20 cellular contexts compared by ENCODE assay signal in the genomic region with DNA sequence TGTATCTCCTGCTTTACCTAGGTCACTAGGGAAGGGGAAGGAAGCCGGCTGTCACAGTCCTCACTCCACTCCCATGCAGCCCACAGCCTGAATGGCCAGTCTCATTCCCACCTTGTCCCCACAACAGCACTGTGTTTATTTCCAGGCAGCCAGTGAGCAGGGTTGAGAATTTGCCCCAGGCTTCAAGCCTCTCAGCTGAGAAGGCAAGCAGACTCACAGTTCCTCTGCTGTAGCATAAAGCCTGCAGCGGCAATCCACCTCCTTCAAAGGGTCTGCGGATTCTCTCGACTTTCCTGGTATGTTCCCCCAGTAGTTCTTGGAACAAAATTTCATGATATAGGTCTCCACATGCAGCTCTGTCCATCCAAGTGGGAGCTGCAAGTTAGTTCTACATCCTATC.
"Had no signal": no experiment of that assay in that cellular context is flagged by ENCODE, and none has a peak within 500 bp of the region (broad histone marks: within the 10 kb centered on the region; RNA-seq: fewer than 3 reads in every experiment).

No MANE protein-coding gene starts in this region.

- H3K27me3 Mint-ChIP-seq: activated CD4-positive, alpha-beta T cell treated with anti-CD3 and anti-CD28 coated beads, Interleukin-2, amount 10 ng/mL, durations not matched to agents 7 days and 5 days; activated CD8-positive, alpha-beta T cell treated with anti-CD3 and anti-CD28 coated beads for 36 hours; activated T-helper 17 cell treated with anti-CD3 and anti-CD28 coated beads, Interleukin-2, amount 50 U/mL, for 72 hours; dendritic cell treated with granulocyte-macrophage colony-stimulating factor and Interleukin-4, amounts not matched to agents 40 ng/mL and 50 ng/mL, for 4 days; memory B cell had no signal

- H3K4me1 Mint-ChIP-seq: activated CD4-positive, alpha-beta T cell treated with anti-CD3 and anti-CD28 coated beads, Interleukin-2, amount 10 ng/mL, durations not matched to agents 7 days and 5 days; activated T-helper 17 cell treated with anti-CD3 and anti-CD28 coated beads, Interleukin-2, amount 50 U/mL, for 72 hours; memory B cell had no signal

- H3K4me3 ChIP-seq: adrenal gland, ascending aorta, hepatocyte, mucosa of descending colon, upper lobe of right lung had no signal

- H3K4me2 ChIP-seq: hepatocyte had no signal

- H3K27me3 ChIP-seq: adrenal gland, ascending aorta, brain microvascular endothelial cell, hepatocyte, upper lobe of right lung had no signal

- H2AFZ ChIP-seq: hepatocyte had no signal

- DNase-seq: activated CD4-positive, alpha-beta T cell treated with anti-CD3 and anti-CD28 coated beads, Interleukin-2, amount 10 ng/mL, durations not matched to agents 7 days and 5 days; activated CD8-positive, alpha-beta T cell treated with anti-CD3 and anti-CD28 coated beads for 36 hours; adrenal gland; brain microvascular endothelial cell; caudate nucleus; effector memory CD4-positive, alpha-beta T cell; glutamatergic neuron; left cardiac atrium; mucosa of descending colon; nephron progenitor cell; occipital lobe; stimulated activated CD4-positive, alpha-beta T cell treated with anti-CD3 and anti-CD28 coated beads, Interleukin-4, amount 100 ng/mL, for 24 hours; stimulated activated naive CD8-positive, alpha-beta T cell treated with anti-CD3 and anti-CD28 coated beads, Interleukin-15, Interleukin-2, amounts not matched to agents 100 U/mL and 50 U/mL, for 24 hours; upper lobe of right lung had no signal

- H3K9me3 ChIP-seq: ascending aorta, mucosa of descending colon, upper lobe of right lung had no signal

- H3K36me3 ChIP-seq: adrenal gland, ascending aorta, brain microvascular endothelial cell, upper lobe of right lung had no signal

- H3K9me3 Mint-ChIP-seq: activated CD4-positive, alpha-beta T cell treated with anti-CD3 and anti-CD28 coated beads, Interleukin-2, amount 10 ng/mL, durations not matched to agents 7 days and 5 days; activated CD8-positive, alpha-beta T cell treated with anti-CD3 and anti-CD28 coated beads for 36 hours; activated T-helper 17 cell treated with anti-CD3 and anti-CD28 coated beads, Interleukin-2, amount 50 U/mL, for 72 hours; dendritic cell treated with granulocyte-macrophage colony-stimulating factor and Interleukin-4, amounts not matched to agents 40 ng/mL and 50 ng/mL, for 4 days; nephron progenitor cell had no signal

- H3K36me3 Mint-ChIP-seq: activated naive CD4-positive, alpha-beta T cell treated with anti-CD3 and anti-CD28 coated beads, Interleukin-2, amount 50 U/mL, for 72 hours; memory B cell had no signal

- H3K4me3 Mint-ChIP-seq: activated CD4-positive, alpha-beta T cell treated with anti-CD3 and anti-CD28 coated beads, Interleukin-2, amount 10 ng/mL, durations not matched to agents 7 days and 5 days; activated CD8-positive, alpha-beta T cell treated with anti-CD3 and anti-CD28 coated beads for 36 hours; activated T-helper 17 cell treated with anti-CD3 and anti-CD28 coated beads, Interleukin-2, amount 50 U/mL, for 72 hours; dendritic cell treated with granulocyte-macrophage colony-stimulating factor and Interleukin-4, amounts not matched to agents 40 ng/mL and 50 ng/mL, for 4 days; memory B cell; nephron progenitor cell had no signal

- H3K27ac ChIP-seq: adrenal gland, ascending aorta, brain microvascular endothelial cell, hepatocyte, upper lobe of right lung had no signal

- H3K4me1 ChIP-seq: adrenal gland, ascending aorta, upper lobe of right lung had no signal

- H3K27ac Mint-ChIP-seq: activated CD4-positive, alpha-beta T cell treated with anti-CD3 and anti-CD28 coated beads, Interleukin-2, amount 10 ng/mL, durations not matched to agents 7 days and 5 days; activated CD8-positive, alpha-beta T cell treated with anti-CD3 and anti-CD28 coated beads for 36 hours; activated naive CD4-positive, alpha-beta T cell treated with anti-CD3 and anti-CD28 coated beads, Interleukin-2, amount 50 U/mL, for 72 hours; activated T-helper 17 cell treated with anti-CD3 and anti-CD28 coated beads, Interleukin-2, amount 50 U/mL, for 72 hours; dendritic cell treated with granulocyte-macrophage colony-stimulating factor and Interleukin-4, amounts not matched to agents 40 ng/mL and 50 ng/mL, for 4 days; memory B cell had no signal
